ENCODE assay signal across 9 cellular contexts in the genomic region with DNA sequence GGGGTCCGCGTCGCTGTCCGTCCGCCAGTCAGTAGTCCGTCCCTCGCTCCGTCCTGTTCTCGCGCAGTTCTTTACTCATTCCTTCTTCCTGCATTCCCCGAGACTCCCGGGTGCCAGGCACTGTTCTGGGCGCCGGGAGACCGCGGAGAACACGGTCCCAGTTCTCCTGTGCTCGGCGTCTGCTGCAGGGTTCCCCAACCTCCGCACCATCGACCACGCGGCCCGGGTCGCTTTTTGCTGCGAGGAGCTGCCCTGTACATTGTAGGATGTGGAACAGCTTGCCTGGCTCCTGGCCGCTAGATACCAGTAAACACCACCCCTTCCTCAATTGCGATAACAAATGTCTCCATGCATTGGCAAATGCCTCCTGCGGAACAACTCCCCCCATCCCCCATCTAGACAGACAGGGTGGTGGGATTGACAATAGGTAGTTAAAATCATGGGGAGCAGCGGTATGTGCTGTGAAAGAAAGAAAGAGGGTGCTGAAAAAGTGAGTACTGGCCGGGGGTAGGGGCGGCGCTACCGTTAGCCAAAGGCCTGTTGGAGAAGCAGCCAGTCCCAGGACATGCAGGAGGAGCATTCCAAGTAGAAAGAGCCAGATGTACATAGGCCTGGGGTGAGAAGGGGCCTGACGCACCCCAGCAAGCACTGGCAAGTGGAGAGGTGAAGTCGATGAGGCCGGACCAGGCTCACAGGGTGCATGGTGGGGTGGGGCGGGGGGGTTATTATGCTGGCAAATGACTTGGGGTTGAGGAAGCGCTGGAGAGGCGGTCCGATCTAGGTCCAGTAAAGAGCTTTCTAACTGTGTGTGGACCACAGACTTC. TPM values are rescaled to one million over a fixed set of nuclear protein-coding genes. Genes with fewer than 3 reads are reported as not detected.
A peak's percentile ranks its signal among the peaks of the same experiment; 100 is the strongest.
DNase-seq lines count a peak whose midpoint lies in the region; ATAC-seq, FAIRE-seq and TF ChIP-seq lines count a peak whose summit lies in the region.
"Had no signal": no experiment of that assay in that cellular context is flagged by ENCODE, and none has a peak within 500 bp of the region (broad histone marks: within the 10 kb centered on the region; RNA-seq: fewer than 3 reads in every experiment).

No MANE protein-coding gene starts in this region.

- H3K9ac ChIP-seq in astrocyte (ENCODE audit: low read length), result peak overlapping the region; percentile 93

- TF ChIP-seq POLR2A in stomach (IDR thresholded peaks at IDR 0.05), result no peak

- H3K27ac ChIP-seq in DOHH2 (ENCODE audit: low read depth, low read length), result peak overlapping the region; percentile 37
- peak overlapping the region; percentile 63 for H3K27ac ChIP-seq in astrocyte (ENCODE audit: low read depth, low read length)
- peak overlapping the region; percentile 72 to 97 (median 89) for H3K27ac ChIP-seq in stomach

- TF ChIP-seq CTCF in DOHH2 (IDR thresholded peaks at IDR 0.05; ENCODE audit: low read depth, low read length, poor library complexity, severe bottlenecking), result no peak
- TF ChIP-seq CTCF in astrocyte (IDR thresholded peaks at IDR 0.05; ENCODE audit: insufficient read depth, low read depth, low read length), result no peak
- no peak for TF ChIP-seq CTCF in stomach (IDR thresholded peaks at IDR 0.05)

- no peak for FAIRE-seq in astrocyte (lab: Jason Lieb, UNC)

- H3K36me3 ChIP-seq in DOHH2 (ENCODE audit: control insufficient read depth, low read length) (peaks cover 62% of the 10 kb centered on the region), MG63 (peaks cover 79% of the 10 kb centered on the region), astrocyte (ENCODE audit: insufficient read depth, low read length) (peaks cover 7% of the 10 kb centered on the region), stomach (peaks cover 7 to 12% (median 9%) of the 10 kb centered on the region in 4 donors)

- peaks cover 26% of the 10 kb centered on the region for H3K4me1 Mint-ChIP-seq in astrocyte (ENCODE audit: low read depth, unreplicated experiment)

- TF ChIP-seq EP300 in stomach (IDR thresholded peaks at IDR 0.05), result no peak

- H3K4me2 ChIP-seq in DOHH2 (ENCODE audit: low read length) (peak overlapping the region; percentile 95), astrocyte (ENCODE audit: low read length) (peak overlapping the region; percentile 92)

- no peaks in the 10 kb centered on the region for H3K27me3 Mint-ChIP-seq in astrocyte (ENCODE audit: low read depth, unreplicated experiment)

- H3K4me3 ChIP-seq in DOHH2 (ENCODE audit: low read length), result peak overlapping the region; percentile 99
- H3K4me3 ChIP-seq in MG63, result peak overlapping the region; percentile 91
- peak overlapping the region; percentile 97 for H3K4me3 ChIP-seq in astrocyte (ENCODE audit: insufficient read depth, low read depth, low read length)
- peak overlapping the region; percentile 66 to 90 (median 83) for H3K4me3 ChIP-seq in stomach

- no peaks in the 10 kb centered on the region for H3K9me2 ChIP-seq in DOHH2 (replicated peaks; ENCODE audit: control insufficient read depth, low read length)

- ATAC-seq in GM18867 (IDR thresholded peaks at IDR 0.05; ENCODE audit: unreplicated experiment), result no peak

- no peaks in the 10 kb centered on the region for H3K9me3 ChIP-seq in DOHH2 (ENCODE audit: control insufficient read depth, insufficient read depth, low read length)
- no peaks in the 10 kb centered on the region for H3K9me3 ChIP-seq in MG63
- no peaks in the 10 kb centered on the region for H3K9me3 ChIP-seq in astrocyte (ENCODE audit: insufficient read depth, low read depth, low read length)
- no peaks in the 10 kb centered on the region for H3K9me3 ChIP-seq in stomach

- H4K20me1 ChIP-seq in DOHH2 (ENCODE audit: control insufficient read depth, insufficient read depth, low read depth, low read length) (peaks cover 24% of the 10 kb centered on the region), astrocyte (ENCODE audit: insufficient read depth, low read length) (peaks cover 89% of the 10 kb centered on the region)

- 3 to 6% (median 5%) methylated on average over 30 to 41 of the region's 41 CpGs for WGBS in stomach, 5 donors

- peaks cover 38% of the 10 kb centered on the region for H3F3A ChIP-seq in DOHH2 (ENCODE audit: control insufficient read depth, insufficient read depth)

- peak; percentile 67 for DNase-seq in MG63
- peak; percentile 69 for DNase-seq in astrocyte (ENCODE audit: low read depth)
- DNase-seq in kidney glomerular epithelial cell (lab: John Stamatoyannopoulos, UW), result peak; percentile 15
- no peak for DNase-seq in stomach
- no peak for DNase-seq in DMS79 (lab: John Stamatoyannopoulos, UW)
- DNase-seq in NCI-H510A treated with DMSO at 0.1 percent for 48 hours (lab: John Stamatoyannopoulos, UW), result no peak

- intact Hi-C loops in stomach (cut with DNase I; ENCODE audit: low total_unique reads), result no loop called here

- H3K9me3 Mint-ChIP-seq in astrocyte (ENCODE audit: unreplicated experiment), result no peaks in the 10 kb centered on the region

- H2AFZ ChIP-seq in astrocyte (ENCODE audit: low read depth, low read length), result peak overlapping the region; percentile 6

- peak overlapping the region; percentile 96 for H3K27ac Mint-ChIP-seq in astrocyte (ENCODE audit: unreplicated experiment)

- H3K36me3 Mint-ChIP-seq in astrocyte (ENCODE audit: low read depth, unreplicated experiment), result peaks cover 10% of the 10 kb centered on the region

- H3K27me3 ChIP-seq in DOHH2 (ENCODE audit: control insufficient read depth, low read length), result peaks cover 6% of the 10 kb centered on the region; the same call in 1 of the 2 replicates
- H3K27me3 ChIP-seq in MG63, result no peaks in the 10 kb centered on the region
- H3K27me3 ChIP-seq in astrocyte (ENCODE audit: insufficient read depth, low read length), result no peaks in the 10 kb centered on the region
- no peaks in the 10 kb centered on the region for H3K27me3 ChIP-seq in stomach

- H3K79me2 ChIP-seq in DOHH2 (ENCODE audit: control insufficient read depth, low read length) (peaks cover 87% of the 10 kb centered on the region), astrocyte (ENCODE audit: insufficient read depth, low read length) (peaks cover 92% of the 10 kb centered on the region)

- H3K4me3 Mint-ChIP-seq in astrocyte (ENCODE audit: unreplicated experiment), result peak overlapping the region; percentile 96

- peaks cover 69% of the 10 kb centered on the region for H3K4me1 ChIP-seq in DOHH2 (ENCODE audit: control insufficient read depth, low read length)
- H3K4me1 ChIP-seq in astrocyte (ENCODE audit: insufficient read depth, low read length), result peaks cover 72% of the 10 kb centered on the region
- peaks cover 78 to 92% (median 90%) of the 10 kb centered on the region in 4 donors for H3K4me1 ChIP-seq in stomach

RNA-seq across cellular contexts. Expression of gene TRAF7, which starts 0.7 kb away (rescaled TPM):
- total RNA-seq in MG63 (2014; rRNA removed; shearing (Covaris generic); ENCODE audit: low replicate concordance), result 68.0 and 111 TPM in 2 replicates
- total RNA-seq in astrocyte (92.1 and 93.1 TPM in 2 replicates), stomach (100 to 1,000 TPM in 1 of 5 donors, 10 to 100 TPM in 4; 20.9 to 204 (median 58.9) TPM)
- 10 to 100 TPM; 27.1 to 39.5 (median 37.3) TPM for polyA plus RNA-seq in stomach

RNA-seq across cellular contexts. Expression of gene RAB26, which starts 7.8 kb away (rescaled TPM):
- not detected in 2 replicates for total RNA-seq in MG63 (2014; rRNA removed; shearing (Covaris generic); ENCODE audit: low replicate concordance)
- 1.2 and 1.4 TPM in 2 replicates for total RNA-seq in astrocyte
- 100 to 1,000 TPM in 1 of 5 donors, 10 to 100 TPM in 1, not detected in 3; 27.2 to 114 TPM for total RNA-seq in stomach
- 10 to 100 TPM; 15.1 to 63.4 (median 20.3) TPM for polyA plus RNA-seq in stomach

RNA-seq across cellular contexts. Expression of gene PKD1, which starts 20.5 kb away (rescaled TPM):
- total RNA-seq in MG63 (2014; rRNA removed; shearing (Covaris generic); ENCODE audit: low replicate concordance), result 60.2 and 106 TPM in 2 replicates
- total RNA-seq in astrocyte (112 and 128 TPM in 2 replicates), stomach (100 to 1,000 TPM in 3 of 5 donors, 10 to 100 TPM in 2; 88.5 to 776 (median 459) TPM)
- polyA plus RNA-seq in stomach, result 10 to 100 TPM; 10.4 to 58.9 (median 22.7) TPM

RNA-seq across cellular contexts. Expression of gene CASKIN1, which starts 40.2 kb away (rescaled TPM):
- 0.02 and 1.0 TPM in 2 replicates for total RNA-seq in MG63 (2014; rRNA removed; shearing (Covaris generic); ENCODE audit: low replicate concordance)
- total RNA-seq in astrocyte (0.66 and 1.3 TPM in 2 replicates), stomach (under 1 TPM in 1 of 5 donors, not detected in 4; 0.73 TPM)
- under 1 TPM; 0.15 to 0.55 (median 0.19) TPM for polyA plus RNA-seq in stomach
- total RNA-seq: subcutaneous adipose tissue had no signal

RNA-seq across cellular contexts. Expression of gene MLST8, which starts 49.0 kb away (rescaled TPM):
- 29.0 and 42.6 TPM in 2 replicates for total RNA-seq in MG63 (2014; rRNA removed; shearing (Covaris generic); ENCODE audit: low replicate concordance)
- total RNA-seq in astrocyte (32.6 and 34.7 TPM in 2 replicates), stomach (100 to 1,000 TPM in 1 of 5 donors, 10 to 100 TPM in 3, 1 to 10 TPM in 1; 7.5 to 235 (median 56.2) TPM)
- 10 to 100 TPM; 46.8 to 68.1 (median 55.3) TPM for polyA plus RNA-seq in stomach

Comparison
In these comparisons a context has a peak if more than half of its experiments do, and no peak if none do; other contexts are left out.
1. H3K27ac ChIP-seq: peak in every context shown above with its lines; median percentile 89 in stomach; 63 in astrocyte; 37 in DOHH2.
2. DNase-seq: peak in MG63 (single experiment), astrocyte (single experiment) and kidney glomerular epithelial cell (single experiment); none in stomach (single experiment), DMS79 (single experiment) and NCI-H510A treated with DMSO at 0.1 percent for 48 hours (single experiment).
3. Peak in every context shown above with its lines, with median percentiles within 50 percentile points of each other: H3K4me3 ChIP-seq.